Comparison of ENCODE assay signal across 1 cellular context in genomic region chr17:36602030-36602737, GRCh38.
TF ChIP-seq lines count a peak whose summit lies in the region.

No MANE protein-coding gene starts in this region.

TF ChIP-seq in HCT116, 20 proteins besides CTCF, POLR2A, EP300 and RAD21 (continued from another document):
- no peak for TF ChIP-seq SP1 (IDR thresholded peaks at IDR 0.05; ENCODE audit: low read depth)
- no peak for TF ChIP-seq ZNF274 (IDR thresholded peaks at IDR 0.05; ENCODE audit: low read depth, low read length)
- no peak for TF ChIP-seq REST (IDR thresholded peaks at IDR 0.05; ENCODE audit: low read depth)
- no peak for TF ChIP-seq FOSL1 (IDR thresholded peaks at IDR 0.05; ENCODE audit: low read depth)
- no peak for TF ChIP-seq EGR1 (IDR thresholded peaks at IDR 0.05; ENCODE audit: low read depth)
- TF ChIP-seq SIN3A (IDR thresholded peaks at IDR 0.05; ENCODE audit: low read depth), result 0 out of 2 replicates have a peak, but pooled peaks have one; percentile 46
- TF ChIP-seq POLR2AphosphoS5 (IDR thresholded peaks at IDR 0.05; ENCODE audit: low read depth, low read length), result no peak
- no peak for TF ChIP-seq EZH2 (IDR thresholded peaks at IDR 0.05)
- TF ChIP-seq ZFX (IDR thresholded peaks at IDR 0.05), result peak; percentile 88; the same call in 1 of the 2 replicates
